ENCODE assay signal across 2 cellular contexts in the genomic region with DNA sequence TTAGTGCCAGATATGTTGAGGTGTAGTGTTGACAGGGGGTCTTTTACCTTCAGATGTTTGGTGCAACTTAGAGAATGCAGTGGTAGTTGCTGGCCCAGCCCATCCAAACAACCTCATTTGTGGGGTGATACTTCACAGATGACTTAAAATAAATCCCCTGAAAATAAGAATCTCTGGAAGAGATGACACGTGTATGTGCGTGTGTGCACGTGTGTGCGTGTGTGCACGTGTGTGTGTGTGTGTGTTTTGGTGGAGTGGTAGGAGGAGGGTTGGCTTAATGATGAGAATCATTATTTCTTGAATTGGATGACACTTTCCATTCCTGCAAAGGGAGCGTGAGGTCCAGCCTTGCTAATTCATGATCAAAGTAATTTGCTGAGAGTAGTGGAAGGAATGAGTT.
TF ChIP-seq lines count a peak whose summit lies in the region.

No MANE protein-coding gene starts in this region.

TF ChIP-seq in HepG2, 621 proteins besides CTCF, POLR2A, EP300 and RAD21:
- TF ChIP-seq KDM2A (CRISPR knock-in tag; IDR thresholded peaks at IDR 0.05; ENCODE audit: borderline replicate concordance, low read depth), result no peak
- TF ChIP-seq, protein P1, sequence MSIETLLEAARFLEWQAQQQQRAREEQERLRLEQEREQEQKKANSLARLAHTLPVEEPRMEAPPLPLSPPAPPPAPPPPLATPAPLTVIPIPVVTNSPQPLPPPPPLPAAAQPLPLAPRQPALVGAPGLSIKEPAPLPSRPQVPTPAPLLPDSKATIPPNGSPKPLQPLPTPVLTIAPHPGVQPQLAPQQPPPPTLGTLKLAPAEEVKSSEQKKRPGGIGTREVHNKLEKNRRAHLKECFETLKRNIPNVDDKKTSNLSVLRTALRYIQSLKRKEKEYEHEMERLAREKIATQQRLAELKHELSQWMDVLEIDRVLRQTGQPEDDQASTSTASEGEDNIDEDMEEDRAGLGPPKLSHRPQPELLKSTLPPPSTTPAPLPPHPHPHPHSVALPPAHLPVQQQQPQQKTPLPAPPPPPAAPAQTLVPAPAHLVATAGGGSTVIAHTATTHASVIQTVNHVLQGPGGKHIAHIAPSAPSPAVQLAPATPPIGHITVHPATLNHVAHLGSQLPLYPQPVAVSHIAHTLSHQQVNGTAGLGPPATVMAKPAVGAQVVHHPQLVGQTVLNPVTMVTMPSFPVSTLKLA (IDR thresholded peaks at IDR 0.05), result peak; percentile 96

TF ChIP-seq in WTC11, 78 proteins besides CTCF, POLR2A, EP300 and RAD21:
- TF ChIP-seq STAT6 (CRISPR knock-in tag; conservative IDR thresholded peaks at IDR 0.05; ENCODE audit: low read depth), result no peak
